1 cellular context compared by ENCODE assay signal in genomic region chr4:74039065-74039763, GRCh38.
TF ChIP-seq lines count a peak whose summit lies in the region.

No MANE protein-coding gene starts in this region.

TF ChIP-seq in WTC11, 78 proteins besides CTCF, POLR2A, EP300 and RAD21 (continued from another document):
- TF ChIP-seq PREB (CRISPR knock-in tag; IDR thresholded peaks at IDR 0.05; ENCODE audit: borderline replicate concordance), result no peak
- TF ChIP-seq AR (CRISPR knock-in tag; IDR thresholded peaks at IDR 0.05), result no peak
